In genomic region chr9:72193478-72193881, GRCh38 we compare ENCODE assay signal across 10 cellular contexts. TPM values are rescaled to one million over a fixed set of nuclear protein-coding genes. Genes with fewer than 3 reads are reported as not detected.
A peak's percentile ranks its signal among the peaks of the same experiment; 100 is the strongest.
DNase-seq lines count a peak whose midpoint lies in the region; ATAC-seq and TF ChIP-seq lines count a peak whose summit lies in the region.
"Had no signal": no experiment of that assay in that cellular context is flagged by ENCODE, and none has a peak within 500 bp of the region (broad histone marks: within the 10 kb centered on the region; RNA-seq: fewer than 3 reads in every experiment).

No MANE protein-coding gene starts in this region.

- H3K9me3 ChIP-seq in heart left ventricle = peaks cover 0 to 10% (median 0%) of the 10 kb centered on the region in 12 donors

- no peak overlapping the region for H3K4me3 Mint-ChIP-seq in GM23338

- WGBS in heart left ventricle, 4 donors = 53 to 71% (median 63%) methylated on average over 2 to 5 of the region's 5 CpGs

- no peaks in the 10 kb centered on the region for H3K36me3 Mint-ChIP-seq in GM23338 (ENCODE audit: low read depth)

- H3K4me3 ChIP-seq in GM23338 = no peak overlapping the region
- no peak overlapping the region for H3K4me3 ChIP-seq in heart left ventricle
- H3K4me3 ChIP-seq: lung had no signal

- H3K36me3 ChIP-seq in GM23338 (ENCODE audit: insufficient read depth) (no peaks in the 10 kb centered on the region), heart left ventricle (no peaks in the 10 kb centered on the region)

- TF ChIP-seq POLR2A in heart left ventricle (IDR thresholded peaks at IDR 0.05) = no peak

- 0 out of 2 replicates have a peak, but pooled peaks cover 2% of the 10 kb centered on the region for H3K9me2 ChIP-seq in GM23338 (ENCODE audit: insufficient read depth)

- peak; percentile 87 for ATAC-seq in GM19035 (IDR thresholded peaks at IDR 0.05; ENCODE audit: unreplicated experiment)
- peak; percentile 91 for ATAC-seq in GM23338
- peak; percentile 79 for ATAC-seq in HG03280 (IDR thresholded peaks at IDR 0.05; ENCODE audit: unreplicated experiment)
- ATAC-seq in foreskin keratinocyte = peak; percentile 46
- no peak for ATAC-seq in heart left ventricle

- H3K27ac ChIP-seq in GM23338 (ENCODE audit: low read depth) (no peak overlapping the region), foreskin keratinocyte (no peak overlapping the region), heart left ventricle (no peak overlapping the region)

- no peaks in the 10 kb centered on the region for H4K20me1 ChIP-seq in GM23338 (replicated peaks; ENCODE audit: insufficient read depth)

- H3K4me1 ChIP-seq in GM23338 (ENCODE audit: insufficient read depth) = no peaks in the 10 kb centered on the region
- H3K4me1 ChIP-seq in foreskin keratinocyte = no peaks in the 10 kb centered on the region
- H3K4me1 ChIP-seq in heart left ventricle = no peaks in the 10 kb centered on the region

- H3K79me2 ChIP-seq in GM23338 (replicated peaks; ENCODE audit: insufficient read depth) = no peaks in the 10 kb centered on the region

- H3K4me1 Mint-ChIP-seq in GM23338 = peaks cover 5% of the 10 kb centered on the region; the same call in 1 of the 3 replicates

- no peaks in the 10 kb centered on the region for H3K27me3 ChIP-seq in GM23338 (ENCODE audit: insufficient read depth)
- H3K27me3 ChIP-seq in foreskin keratinocyte = peaks cover 5% of the 10 kb centered on the region
- H3K27me3 ChIP-seq in heart left ventricle = no peaks in the 10 kb centered on the region

- no peak overlapping the region for H3K4me2 ChIP-seq in GM23338

- H2AFZ ChIP-seq in GM23338 = 0 out of 2 replicates have a peak overlapping the region, but pooled peaks have one; percentile 32

- no peak overlapping the region for H3K27ac Mint-ChIP-seq in GM23338

- TF ChIP-seq CTCF in GM23338 (conservative IDR thresholded peaks at IDR 0.05; ENCODE audit: low read depth in 2 of 2) (no peak), foreskin keratinocyte (conservative IDR thresholded peaks at IDR 0.05) (no peak), heart left ventricle (IDR thresholded peaks at IDR 0.05) (no peak)

- H3F3A ChIP-seq in GM23338 (replicated peaks; ENCODE audit: low read depth) = no peaks in the 10 kb centered on the region

- H3K9me3 Mint-ChIP-seq in GM23338 = no peaks in the 10 kb centered on the region

- H3K27me3 Mint-ChIP-seq in GM23338 (ENCODE audit: insufficient read depth, low read depth, poor library complexity) = peaks cover 5% of the 10 kb centered on the region

- intact Hi-C loops in heart left ventricle (cut with DNase I) = no loop called here

- DNase-seq in GM23338 (ENCODE audit: low spot score) (peak; percentile 35), foreskin keratinocyte (peak in 1 of 2 donors; percentile 12), heart left ventricle (no peak), HPDE6-E6E7 (ENCODE audit: extremely low spot score) (no peak), COR-L47 (lab: John Stamatoyannopoulos, UW) (no peak)
- no peak for DNase-seq in stimulated activated CD4-positive, alpha-beta T cell treated with anti-CD3 and anti-CD28 coated beads, Interleukin-15, amount 100 ng/mL, for 24 hours
- DNase-seq: foreskin melanocyte had no signal

TF ChIP-seq in GM23338, 12 proteins besides CTCF, POLR2A, EP300 and RAD21 (continues in another document):
- TF ChIP-seq ZNF331 (CRISPR knock-in tag; IDR thresholded peaks at IDR 0.05; ENCODE audit: low read depth) (no peak), REST (IDR thresholded peaks at IDR 0.05; ENCODE audit: unreplicated experiment) (no peak), ZNF462 (CRISPR knock-in tag; IDR thresholded peaks at IDR 0.05) (no peak), JUNB (IDR thresholded peaks at IDR 0.05; ENCODE audit: unreplicated experiment) (no peak), POLR2AphosphoS5 (IDR thresholded peaks at IDR 0.05; ENCODE audit: low read depth) (no peak), NANOG (IDR thresholded peaks at IDR 0.05; ENCODE audit: borderline replicate concordance) (no peak), CREB1 (CRISPR knock-in tag; IDR thresholded peaks at IDR 0.05; ENCODE audit: low read depth) (no peak)

RNA-seq across cellular contexts. Expression of gene GDA, which starts 44.2 kb away (rescaled TPM):
- 4.1 and 5.8 TPM in 2 replicates for total RNA-seq in GM23338 (2014; rRNA removed; shearing (Covaris generic))
- polyA plus RNA-seq in GM23338 (2016; fragmentation: Nextera tagmentation; extraction: Ambion mirVana) = 3.2 and 4.0 TPM in 2 replicates
- 0.46 and 1.2 TPM in 2 replicates for total RNA-seq in foreskin keratinocyte
- polyA plus RNA-seq in foreskin keratinocyte = 0.49 and 0.68 TPM in 2 replicates
- total RNA-seq in heart left ventricle = 1 to 10 TPM in 1 of 9 donors, under 1 TPM in 4, not detected in 4; 0.12 to 1.1 (median 0.22) TPM
- under 1 TPM in 1 of 2 donors, not detected in 1; 0.08 TPM for polyA plus RNA-seq in heart left ventricle

Comparison
In these comparisons a context has a peak if more than half of its experiments do, and no peak if none do; other contexts are left out.
1. ATAC-seq: peak in GM19035 (single experiment), GM23338 (single experiment), HG03280 (single experiment) and foreskin keratinocyte (single experiment); none in heart left ventricle (0 of 4).